Comparison of ENCODE assay signal across 18 cellular contexts in the genomic region with DNA sequence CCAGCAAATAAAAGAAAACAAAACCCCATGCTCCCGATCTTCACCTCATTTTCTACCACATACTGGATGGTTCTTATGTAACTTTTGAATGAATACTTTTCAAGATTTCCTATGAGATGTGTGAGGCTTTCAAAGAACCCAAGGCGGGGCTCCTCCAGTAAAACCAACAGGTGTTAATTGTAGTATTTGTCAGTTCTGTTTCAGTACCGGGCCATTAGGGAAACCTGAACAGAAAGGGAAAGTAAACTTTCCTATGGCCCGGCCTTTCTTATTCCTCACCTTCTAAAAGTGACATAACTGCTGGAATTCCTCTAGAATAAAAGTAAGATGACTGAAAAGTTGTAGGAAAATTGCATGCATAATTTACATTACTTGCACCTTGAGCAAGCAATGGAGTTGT.
"Had no signal": no experiment of that assay in that cellular context is flagged by ENCODE, and none has a peak within 500 bp of the region (broad histone marks: within the 10 kb centered on the region; RNA-seq: fewer than 3 reads in every experiment).

No MANE protein-coding gene starts in this region.

- H3K36me3 Mint-ChIP-seq: naive thymus-derived CD4-positive, alpha-beta T cell had no signal

- ATAC-seq: foreskin keratinocyte; left cardiac atrium; naive thymus-derived CD4-positive, alpha-beta T cell; stimulated activated naive CD8-positive, alpha-beta T cell treated with anti-CD3 and anti-CD28 coated beads, Interleukin-15, Interleukin-2, amounts not matched to agents 100 U/mL and 50 U/mL, for 24 hours; upper lobe of right lung had no signal

- H3K4me3 ChIP-seq: dorsolateral prefrontal cortex, esophagus squamous epithelium, right atrium auricular region, sigmoid colon, skin epidermis, tibial artery, upper lobe of right lung had no signal

- H3K27ac Mint-ChIP-seq: naive thymus-derived CD4-positive, alpha-beta T cell had no signal

- H3K27me3 ChIP-seq: dorsolateral prefrontal cortex, esophagus squamous epithelium, foreskin keratinocyte, neutrophil, right atrium auricular region, sigmoid colon, tibial artery, upper lobe of right lung had no signal

- H3K36me3 ChIP-seq: esophagus squamous epithelium, neutrophil, right atrium auricular region, sigmoid colon, tibial artery, upper lobe of right lung had no signal

- H3K27me3 Mint-ChIP-seq: naive thymus-derived CD4-positive, alpha-beta T cell had no signal

- H3K4me3 Mint-ChIP-seq: naive thymus-derived CD4-positive, alpha-beta T cell had no signal

- H3K4me1 Mint-ChIP-seq: naive thymus-derived CD4-positive, alpha-beta T cell had no signal

- H3K4me1 ChIP-seq: esophagus squamous epithelium, foreskin keratinocyte, right atrium auricular region, sigmoid colon, tibial artery, upper lobe of right lung had no signal

- H3K9me3 ChIP-seq: esophagus squamous epithelium, neutrophil, right atrium auricular region, sigmoid colon, tibial artery, upper lobe of right lung had no signal

- DNase-seq: central memory CD4-positive, alpha-beta T cell; cortex of kidney; dorsolateral prefrontal cortex; effector memory CD4-positive, alpha-beta T cell; esophagus squamous epithelium; foreskin keratinocyte; kidney; left cardiac atrium; mammary epithelial cell; naive thymus-derived CD4-positive, alpha-beta T cell; sigmoid colon; stimulated activated CD4-positive, alpha-beta T cell treated with anti-CD3 and anti-CD28 coated beads, Interleukin-12 subunit alpha, Interleukin-12 subunit beta, amount 100 ng/mL, for 4 hours; stimulated activated naive CD8-positive, alpha-beta T cell treated with anti-CD3 and anti-CD28 coated beads, Interleukin-15, Interleukin-2, amounts not matched to agents 100 U/mL and 50 U/mL, for 24 hours; tibial artery; upper lobe of right lung had no signal

- FAIRE-seq: kidney had no signal

- H3K27ac ChIP-seq: dorsolateral prefrontal cortex, esophagus squamous epithelium, foreskin keratinocyte, neutrophil, right atrium auricular region, sigmoid colon, skin epidermis, tibial artery, upper lobe of right lung had no signal
